1 cellular context compared by ENCODE assay signal in genomic region chr1:60108223-60108622, GRCh38.
TF ChIP-seq lines count a peak whose summit lies in the region.

No MANE protein-coding gene starts in this region.

TF ChIP-seq in HEK293, 187 proteins besides CTCF, POLR2A, EP300 and RAD21:
- TF ChIP-seq ZNF18 (tag by site-specific recombination; IDR thresholded peaks at IDR 0.05) (peak; percentile 58; the same call in 1 of the 2 replicates), ZIC2 (tag by site-specific recombination; IDR thresholded peaks at IDR 0.05) (peak; percentile 57), HOXC10 (CRISPR knock-in tag; IDR thresholded peaks at IDR 0.05) (no peak), GLIS1 (tag by site-specific recombination; IDR thresholded peaks at IDR 0.05) (peak; percentile 51)
